1 cellular context compared by ENCODE assay signal in genomic region chr12:21526721-21527345, GRCh38.
TF ChIP-seq lines count a peak whose summit lies in the region.

No MANE protein-coding gene starts in this region.

TF ChIP-seq in H1, 55 proteins besides CTCF, POLR2A, EP300 and RAD21:
- TF ChIP-seq CHD7 (IDR thresholded peaks at IDR 0.05; ENCODE audit: insufficient replicate concordance, low read length): no peak
- no peak for TF ChIP-seq ASH2L (IDR thresholded peaks at IDR 0.05; ENCODE audit: low read length)
- no peak for TF ChIP-seq GABPA (IDR thresholded peaks at IDR 0.05; ENCODE audit: borderline replicate concordance, insufficient read depth, low read length)
- TF ChIP-seq MAFK (IDR thresholded peaks at IDR 0.05; ENCODE audit: low read depth, low read length): no peak
- TF ChIP-seq SP2 (IDR thresholded peaks at IDR 0.05; ENCODE audit: low read length): no peak
- no peak for TF ChIP-seq CTBP2 (IDR thresholded peaks at IDR 0.05; ENCODE audit: borderline replicate concordance, insufficient read depth, insufficient read length, low read length)
- TF ChIP-seq NRF1 (IDR thresholded peaks at IDR 0.05; ENCODE audit: low read depth, low read length): no peak
- no peak for TF ChIP-seq CHD1 (IDR thresholded peaks at IDR 0.05; ENCODE audit: low read depth, low read length)
- no peak for TF ChIP-seq KDM1A (IDR thresholded peaks at IDR 0.05; ENCODE audit: borderline replicate concordance, low read length)
- no peak for TF ChIP-seq KDM4A (IDR thresholded peaks at IDR 0.05; ENCODE audit: low read depth, low read length, severe bottlenecking)
- no peak for TF ChIP-seq SAP30 (IDR thresholded peaks at IDR 0.05; ENCODE audit: insufficient read depth, insufficient replicate concordance, low read length)
